Comparison of ENCODE assay signal across 25 cellular contexts in genomic region chr7:119436882-119437281, GRCh38.
"Had no signal": no experiment of that assay in that cellular context is flagged by ENCODE, and none has a peak within 500 bp of the region (broad histone marks: within the 10 kb centered on the region; RNA-seq: fewer than 3 reads in every experiment).

No MANE protein-coding gene starts in this region.

- DNase-seq: activated CD4-positive, alpha-beta memory T cell treated with anti-CD3 and anti-CD28 coated beads for 36 hours; activated CD4-positive, alpha-beta T cell treated with anti-CD3 and anti-CD28 coated beads, Interleukin-2, amount 10 ng/mL, durations not matched to agents 24 days and 14 days; activated CD4-positive, CD25-positive, alpha-beta regulatory T cell treated with anti-CD3 and anti-CD28 coated beads, Interleukin-2, amount 50 U/mL, for 72 hours; activated CD8-positive, alpha-beta memory T cell treated with anti-CD3 and anti-CD28 coated beads, Interleukin-2, amount 50 U/mL, for 4 hours; activated effector memory CD4-positive, alpha-beta T cell treated with anti-CD3 and anti-CD28 coated beads, Interleukin-2, amount 50 U/mL, for 16 hours; activated naive CD4-positive, alpha-beta T cell treated with anti-CD3 and anti-CD28 coated beads for 36 hours; activated naive CD8-positive, alpha-beta T cell treated with anti-CD3 and anti-CD28 coated beads for 36 hours; activated T-cell treated with anti-CD3 and anti-CD28 coated beads, Interleukin-2, amount 50 U/mL, for 1 hour; adrenal gland; cerebellar nuclear complex; colonic mucosa; effector CD8-positive, alpha-beta T cell; hippocampal formation; left colon; mammary epithelial cell; stimulated activated CD4-positive, alpha-beta T cell treated with anti-CD3 and anti-CD28 coated beads, Interleukin-12 subunit alpha, Interleukin-12 subunit beta, amount 100 ng/mL, for 4 hours; stimulated activated CD4-positive, alpha-beta T cell treated with anti-CD3 and anti-CD28 coated beads, Interleukin-4, amount 100 ng/mL, for 1 hour; trophoblast cell had no signal

- H3K36me3 ChIP-seq: adrenal gland, ascending aorta, cardiac muscle cell, colonic mucosa, gastroesophageal sphincter, thoracic aorta had no signal

- H3K27ac ChIP-seq: adrenal gland, ascending aorta, cardiac muscle cell, colonic mucosa, gastroesophageal sphincter, skin epidermis, thoracic aorta had no signal

- H3K4me1 ChIP-seq: adrenal gland, ascending aorta, colonic mucosa, gastroesophageal sphincter had no signal

- H3K4me3 ChIP-seq: adrenal gland, ascending aorta, cardiac muscle cell, colonic mucosa, gastroesophageal sphincter, skin epidermis, thoracic aorta had no signal

- ATAC-seq: gastroesophageal sphincter; left colon; sciatic nerve; stimulated activated effector memory CD8-positive, alpha-beta T cell treated with anti-CD3 and anti-CD28 coated beads, Interleukin-12 subunit alpha, Interleukin-12 subunit beta, amount 100 ng/mL, for 72 hours had no signal

- H3K27me3 ChIP-seq: adrenal gland, ascending aorta, cardiac muscle cell, colonic mucosa, gastroesophageal sphincter had no signal

- H3K9me3 ChIP-seq: adrenal gland, ascending aorta, colonic mucosa, gastroesophageal sphincter, thoracic aorta had no signal
